1 cellular context compared by ENCODE assay signal in the genomic region with DNA sequence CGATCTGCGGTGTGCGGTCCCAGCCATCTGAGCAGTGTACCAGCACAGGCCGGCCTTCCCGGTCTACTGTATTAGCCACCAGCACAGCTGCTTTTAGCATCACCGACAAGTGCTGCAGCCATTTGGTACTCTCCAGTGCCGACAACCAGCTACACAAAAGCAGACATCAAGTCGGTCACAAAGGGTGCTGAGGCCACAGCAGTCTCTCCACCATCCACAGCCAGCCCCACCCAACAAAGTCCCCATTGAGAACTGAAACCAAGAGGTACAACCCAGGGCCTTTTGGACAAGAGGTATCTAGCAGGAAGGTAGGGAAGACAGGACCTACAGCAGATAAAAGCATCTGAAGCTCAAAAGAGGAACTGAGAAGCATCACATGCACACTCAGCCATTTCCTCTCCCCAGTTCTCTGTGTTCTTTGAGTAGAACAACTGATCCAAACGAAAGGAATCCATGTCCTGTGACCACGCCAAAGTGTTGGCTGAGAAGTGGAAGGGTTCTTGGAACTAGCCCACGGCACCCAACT.
A peak's percentile ranks its signal among the peaks of the same experiment; 100 is the strongest.
TF ChIP-seq lines count a peak whose summit lies in the region.

No MANE protein-coding gene starts in this region.

TF ChIP-seq in K562, 482 proteins besides CTCF, POLR2A, EP300 and RAD21:
- TF ChIP-seq ZKSCAN8 (CRISPR knock-in tag; IDR thresholded peaks at IDR 0.05) = no peak
- TF ChIP-seq SPI1 (IDR thresholded peaks at IDR 0.05; ENCODE audit: borderline replicate concordance, low read depth, low read length) = peak; percentile 65
